ENCODE assay signal across 10 cellular contexts in the genomic region with DNA sequence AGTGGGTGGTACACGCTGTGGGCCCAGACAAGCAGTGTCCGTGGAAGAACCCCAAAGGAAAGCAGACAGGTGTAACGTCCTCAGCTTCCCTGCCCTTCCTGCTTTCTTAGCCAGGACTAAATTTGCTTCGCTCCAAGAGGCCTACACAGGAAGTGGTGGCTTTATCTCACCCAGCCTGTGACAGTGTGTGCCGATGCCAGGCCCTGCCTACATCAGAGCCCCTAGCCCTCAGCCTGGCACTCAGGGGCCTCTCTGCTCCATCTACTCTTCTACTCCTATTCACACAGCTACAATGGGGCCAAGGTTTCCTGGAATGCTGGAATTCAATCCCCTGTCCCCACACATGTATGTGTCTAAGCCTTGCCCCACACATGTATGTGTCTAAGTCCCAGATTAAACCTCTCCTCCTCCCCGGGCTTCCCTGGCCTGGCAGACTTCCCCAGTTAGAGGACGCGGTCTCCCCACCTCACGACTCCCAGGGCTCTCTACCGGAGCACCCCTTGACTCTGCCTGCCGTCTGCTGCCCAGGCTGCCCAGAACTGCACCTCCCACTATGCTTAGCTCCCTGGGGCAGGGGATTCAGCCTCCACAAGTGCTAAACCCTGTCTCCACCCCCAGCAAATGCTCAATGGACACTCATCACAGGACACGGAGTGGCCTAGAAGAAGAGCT. TPM values are rescaled to one million over a fixed set of nuclear protein-coding genes. Genes with fewer than 3 reads are reported as not detected.
DNase-seq lines count a peak whose midpoint lies in the region; ATAC-seq and TF ChIP-seq lines count a peak whose summit lies in the region.
"Had no signal": no experiment of that assay in that cellular context is flagged by ENCODE, and none has a peak within 500 bp of the region (broad histone marks: within the 10 kb centered on the region; RNA-seq: fewer than 3 reads in every experiment).

No MANE protein-coding gene starts in this region.

- peaks cover 33 to 62% (median 53%) of the 10 kb centered on the region in 9 donors for H3K4me1 ChIP-seq in heart right ventricle
- H3K4me1 ChIP-seq in A673 (ENCODE audit: insufficient read depth, low read length, poor library complexity, severe bottlenecking), result no peaks in the 10 kb centered on the region

- H3K36me3 ChIP-seq in heart right ventricle, result peaks cover 0 to 41% (median 0%) of the 10 kb centered on the region in 9 donors
- no peaks in the 10 kb centered on the region for H3K36me3 ChIP-seq in A673 (ENCODE audit: insufficient read depth, low read length, poor library complexity, severe bottlenecking)

- no peak for TF ChIP-seq POLR2A in NB4 (IDR thresholded peaks at IDR 0.05; ENCODE audit: extremely low read depth, insufficient read length)

- H3K4me3 ChIP-seq in NB4 (ENCODE audit: low read depth, low read length), result no peak overlapping the region
- H3K4me3 ChIP-seq in heart right ventricle, result no peak overlapping the region
- no peak overlapping the region for H3K4me3 ChIP-seq in A673 (ENCODE audit: low read depth, low read length, poor library complexity, severe bottlenecking)

- peak; percentile 65 for DNase-seq in NB4 (ENCODE audit: low read depth)
- peak; percentile 63 for DNase-seq in activated T-cell treated with anti-CD3 and anti-CD28 coated beads, Interleukin-2, amount 50 U/mL, for 24 hours
- no peak for DNase-seq in heart right ventricle
- DNase-seq in stimulated activated naive CD8-positive, alpha-beta T cell treated with anti-CD3 and anti-CD28 coated beads, Interleukin-15, Interleukin-2, amounts not matched to agents 100 U/mL and 50 U/mL, for 24 hours, result peak; percentile 49
- DNase-seq in NCI-H510A treated with DMSO at 0.1 percent for 48 hours (lab: John Stamatoyannopoulos, UW), result no peak
- DNase-seq in A673 (ENCODE audit: low spot score), result no peak
- DNase-seq in mesothelial cell of epicardium (ENCODE audit: low spot score in 2 of 2, unreplicated experiment in 2 of 2), result no peak
- DNase-seq: NCI-H2107 had no signal

- peak; percentile 40 to 65 (median 48) for ATAC-seq in heart right ventricle
- peak; percentile 60 for ATAC-seq in stimulated activated naive CD8-positive, alpha-beta T cell treated with anti-CD3 and anti-CD28 coated beads, Interleukin-15, Interleukin-2, amounts not matched to agents 100 U/mL and 50 U/mL, for 24 hours

- H3K9me3 Mint-ChIP-seq in activated T-cell treated with anti-CD3 and anti-CD28 coated beads, Interleukin-2, amount 50 U/mL, for 24 hours, result no peaks in the 10 kb centered on the region
- no peaks in the 10 kb centered on the region for H3K9me3 Mint-ChIP-seq in mesothelial cell of epicardium

- H3K9me3 ChIP-seq in heart right ventricle (no peaks in the 10 kb centered on the region), A673 (ENCODE audit: low read depth, low read length, poor library complexity, severe bottlenecking) (no peaks in the 10 kb centered on the region)

- intact Hi-C loops in heart right ventricle (cut with DNase I) (loop anchor here in 1 of 10 donors (10.0 kb wide), 1 partner anchor 55 kb away; a partner anchor contains a TSS), A673 (cut with micrococcal nuclease; ENCODE audit: unreplicated experiment) (no loop called here)

- no peaks in the 10 kb centered on the region for H3K27me3 Mint-ChIP-seq in activated T-cell treated with anti-CD3 and anti-CD28 coated beads, Interleukin-2, amount 50 U/mL, for 24 hours
- no peaks in the 10 kb centered on the region for H3K27me3 Mint-ChIP-seq in mesothelial cell of epicardium (ENCODE audit: low read depth)

- peak overlapping the region; percentile 61 to 95 (median 89) for H3K27ac ChIP-seq in heart right ventricle
- H3K27ac ChIP-seq in A673 (ENCODE audit: low read depth, low read length, poor library complexity, severe bottlenecking), result no peak overlapping the region

- WGBS in heart right ventricle, 2 donors, result 49 to 54% methylated on average over 12 of the region's 12 CpGs

- no TSS peak for BruUV-seq in A673 (replicated peaks; lab: Mats Ljungman, UMichigan)

- peaks cover 58% of the 10 kb centered on the region for H3K4me1 Mint-ChIP-seq in activated T-cell treated with anti-CD3 and anti-CD28 coated beads, Interleukin-2, amount 50 U/mL, for 24 hours (ENCODE audit: low read depth)
- H3K4me1 Mint-ChIP-seq in mesothelial cell of epicardium, result peaks cover 25% of the 10 kb centered on the region

- CTCF ChIA-PET in A673 (lab: Charles Lee), result no interaction called here

- peaks cover 35% of the 10 kb centered on the region for H3K36me3 Mint-ChIP-seq in activated T-cell treated with anti-CD3 and anti-CD28 coated beads, Interleukin-2, amount 50 U/mL, for 24 hours (ENCODE audit: low read depth)
- peaks cover 18% of the 10 kb centered on the region for H3K36me3 Mint-ChIP-seq in mesothelial cell of epicardium

- H3K27ac Mint-ChIP-seq in activated T-cell treated with anti-CD3 and anti-CD28 coated beads, Interleukin-2, amount 50 U/mL, for 24 hours, result peak overlapping the region; percentile 85
- H3K27ac Mint-ChIP-seq in mesothelial cell of epicardium, result no peak overlapping the region

- H3K27me3 ChIP-seq in heart right ventricle, result no peaks in the 10 kb centered on the region
- no peaks in the 10 kb centered on the region for H3K27me3 ChIP-seq in A673 (replicated peaks; ENCODE audit: insufficient read depth, low read depth, low read length, poor library complexity)

- POLR2A ChIA-PET in A673 (lab: Charles Lee; ENCODE audit: low non-redundant PET), result no interaction called here

- TF ChIP-seq CTCF in NB4 (IDR thresholded peaks at IDR 0.05; ENCODE audit: low read depth, low read length) (no peak), heart right ventricle (IDR thresholded peaks at IDR 0.05) (no peak), A673 (conservative IDR thresholded peaks at IDR 0.05; ENCODE audit: low read depth, low read length) (no peak), mesothelial cell of epicardium (IDR thresholded peaks at IDR 0.05; ENCODE audit: unreplicated experiment) (no peak)

- H3K4me3 Mint-ChIP-seq in activated T-cell treated with anti-CD3 and anti-CD28 coated beads, Interleukin-2, amount 50 U/mL, for 24 hours, result no peak overlapping the region
- H3K4me3 Mint-ChIP-seq in mesothelial cell of epicardium, result no peak overlapping the region

RNA-seq across cellular contexts. Expression of a gene that starts 8.2 kb away (rescaled TPM):
- total RNA-seq in heart right ventricle, result 10 to 100 TPM in 9 of 10 donors, 1 to 10 TPM in 1; 9.2 to 18.2 (median 13.8) TPM
- 10 to 100 TPM; 12.5 to 16.8 TPM for polyA plus RNA-seq in heart right ventricle
- total RNA-seq in A673 (2021), result 3.6 and 7.6 TPM in 2 replicates
- total RNA-seq in mesothelial cell of epicardium, result 36.8 to 39.1 TPM (median 37.1 TPM) in 3 replicates

RNA-seq across cellular contexts. Expression of a gene that starts 11.4 kb away (rescaled TPM):
- 10 to 100 TPM in 1 of 10 donors, 1 to 10 TPM in 9; 2.7 to 12.8 (median 3.9) TPM for total RNA-seq in heart right ventricle
- 10 to 100 TPM; 16.8 to 30.0 TPM for polyA plus RNA-seq in heart right ventricle
- not detected in 2 replicates for total RNA-seq in A673 (2021)
- 1.7 to 2.1 TPM (median 1.7 TPM) in 3 replicates for total RNA-seq in mesothelial cell of epicardium
- total RNA-seq: bronchial epithelial cell; T-helper 1 cell treated with Interleukin-12 subunit alpha and Interleukin-12 subunit beta and Interleukin-4 antibody, amounts not matched to agents 30 ng/mL and 1 ng/mL, for 36 hours had no signal

RNA-seq across cellular contexts. Expression of a gene that starts 14.5 kb away (rescaled TPM):
- 1,000 to 10,000 TPM; 3,683 to 6,290 (median 4,342) TPM for total RNA-seq in heart right ventricle
- polyA plus RNA-seq in heart right ventricle, result 1,000 to 10,000 TPM; 2,452 to 2,624 TPM
- 0.54 and 0.79 TPM in 2 replicates for total RNA-seq in A673 (2021)
- total RNA-seq in mesothelial cell of epicardium, result 1.6 to 3.0 TPM (median 2.3 TPM) in 3 replicates
- total RNA-seq: bronchial epithelial cell had no signal

RNA-seq across cellular contexts. Expression of a gene that starts 20.2 kb away (rescaled TPM):
- total RNA-seq in heart right ventricle, result 10 to 100 TPM; 53.9 to 89.1 (median 68.1) TPM
- polyA plus RNA-seq in heart right ventricle, result 10 to 100 TPM; 40.3 to 41.2 TPM
- 11.1 and 17.8 TPM in 2 replicates for total RNA-seq in A673 (2021)
- 141 to 146 TPM (median 142 TPM) in 3 replicates for total RNA-seq in mesothelial cell of epicardium

RNA-seq across cellular contexts. Expression of a gene that starts 42.7 kb away (rescaled TPM):
- total RNA-seq in heart right ventricle (10 to 100 TPM; 14.2 to 25.3 (median 19.6) TPM), A673 (2021) (21.3 and 31.4 TPM in 2 replicates), mesothelial cell of epicardium (55.6 to 56.6 TPM (median 56.2 TPM) in 3 replicates)
- 10 to 100 TPM; 39.2 to 46.1 TPM for polyA plus RNA-seq in heart right ventricle

Comparison
In these comparisons a context has a peak if more than half of its experiments do, and no peak if none do; other contexts are left out.
1. DNase-seq: peak in NB4 (single experiment), activated T-cell treated with anti-CD3 and anti-CD28 coated beads, Interleukin-2, amount 50 U/mL, for 24 hours (single experiment) and stimulated activated naive CD8-positive, alpha-beta T cell treated with anti-CD3 and anti-CD28 coated beads, Interleukin-15, Interleukin-2, amounts not matched to agents 100 U/mL and 50 U/mL, for 24 hours (single experiment); none in heart right ventricle (0 of 2), NCI-H510A treated with DMSO at 0.1 percent for 48 hours (single experiment), A673 (single experiment) and mesothelial cell of epicardium (0 of 2).
2. RNA of a gene that starts 14.5 kb away (total RNA-seq): 3,683 to 6,290 TPM in heart right ventricle; 1.6 to 3.0 TPM in mesothelial cell of epicardium and 0.54 to 0.79 TPM in A673; every median in the first group is over 100 times any median in the second.